ENCODE assay signal across 8 cellular contexts in the genomic region with DNA sequence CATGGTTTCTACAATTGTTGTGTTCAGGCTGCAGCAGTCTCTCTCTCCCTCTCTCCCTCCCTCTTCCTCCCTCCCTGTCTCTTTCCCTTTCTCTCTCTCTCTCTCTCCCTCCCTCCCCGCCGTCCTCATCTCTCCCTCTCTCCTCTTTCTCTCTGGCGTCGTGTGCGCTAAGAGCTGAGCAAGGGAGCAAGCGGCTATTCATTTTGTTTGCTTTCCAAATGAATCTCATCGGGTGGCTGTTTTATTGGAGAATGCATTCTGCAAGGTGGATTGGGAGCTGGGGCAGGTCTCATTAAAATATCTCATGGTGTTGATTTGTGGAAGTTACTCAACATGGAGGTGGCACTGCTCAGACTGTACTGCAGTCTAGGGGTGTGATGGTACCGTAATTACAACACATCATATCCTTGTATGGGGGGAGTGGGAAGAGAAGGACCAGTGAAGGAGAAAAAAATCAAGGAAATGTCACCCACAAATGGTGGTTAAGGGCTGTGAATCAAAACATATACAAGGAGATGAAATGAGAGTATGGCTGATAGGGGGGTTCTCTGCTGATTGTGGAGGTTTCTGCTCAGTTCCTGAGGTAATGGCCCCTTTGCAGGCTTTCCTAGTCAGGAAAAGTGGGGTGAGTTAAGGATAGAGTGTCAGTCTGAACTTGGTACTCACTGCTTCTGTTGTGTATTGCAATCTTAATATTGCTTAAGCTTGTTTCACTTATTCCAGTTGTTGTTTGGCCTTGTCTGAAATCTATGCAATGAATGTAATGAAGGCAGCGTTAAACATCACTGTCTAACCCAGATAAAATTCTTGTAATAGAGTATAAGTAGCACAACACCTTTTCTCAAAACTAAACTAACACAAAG. TPM values are rescaled to one million over a fixed set of nuclear protein-coding genes. Genes with fewer than 3 reads are reported as not detected.
DNase-seq lines count a peak whose midpoint lies in the region; ATAC-seq and TF ChIP-seq lines count a peak whose summit lies in the region.

No MANE protein-coding gene starts in this region.

- H3K9me3 Mint-ChIP-seq in central memory CD8-positive, alpha-beta T cell: no peaks in the 10 kb centered on the region

- H3K36me3 Mint-ChIP-seq in central memory CD8-positive, alpha-beta T cell (ENCODE audit: insufficient read depth): peaks cover 49% of the 10 kb centered on the region

- 4 to 5% methylated on average over 9 of the region's 9 CpGs for WGBS in lung, 2 donors
- WGBS in upper lobe of left lung, 2 donors: 4 to 7% methylated on average over 9 of the region's 9 CpGs

- H3K4me1 ChIP-seq in lung (ENCODE audit: control insufficient read depth in 2 of 2, insufficient read depth in 2 of 2, low read length in 2 of 2) (peaks cover 0 to 4% of the 10 kb centered on the region in 2 donors), upper lobe of left lung (peaks cover 22 to 34% (median 28%) of the 10 kb centered on the region in 4 donors)

- H3K9me3 ChIP-seq in lung (ENCODE audit: control insufficient read depth in 2 of 2, insufficient read depth in 1 of 2, low read length in 1 of 2) (no peaks in the 10 kb centered on the region), upper lobe of left lung (no peaks in the 10 kb centered on the region)

- H3K4me1 Mint-ChIP-seq in central memory CD8-positive, alpha-beta T cell: peaks cover 43% of the 10 kb centered on the region

- H3K4me3 ChIP-seq in GM06990 (replicated peaks; ENCODE audit: low read depth, low read length): peak overlapping the region; percentile 90
- peak overlapping the region; percentile 2 for H3K4me3 ChIP-seq in lung
- H3K4me3 ChIP-seq in upper lobe of left lung: peak overlapping the region; percentile 72 to 100 (median 84)

- TF ChIP-seq EP300 in upper lobe of left lung (IDR thresholded peaks at IDR 0.05): no peak

- peaks cover 9% of the 10 kb centered on the region for H3K36me3 ChIP-seq in GM06990 (ENCODE audit: control insufficient read depth, insufficient read depth, low read length)
- H3K36me3 ChIP-seq in lung (ENCODE audit: control insufficient read depth in 2 of 2, insufficient read depth in 2 of 2, low read length in 2 of 2): peaks cover 17 to 23% of the 10 kb centered on the region in 2 donors
- peaks cover 12 to 42% (median 22%) of the 10 kb centered on the region in 4 donors for H3K36me3 ChIP-seq in upper lobe of left lung

- TF ChIP-seq POLR2A in upper lobe of left lung (IDR thresholded peaks at IDR 0.05): no peak

- no peaks in the 10 kb centered on the region for H3K27me3 ChIP-seq in GM06990 (replicated peaks; ENCODE audit: control insufficient read depth, insufficient read depth, low read length)
- H3K27me3 ChIP-seq in lung (ENCODE audit: control insufficient read depth, insufficient read depth): no peaks in the 10 kb centered on the region
- H3K27me3 ChIP-seq in upper lobe of left lung: no peaks in the 10 kb centered on the region

- no peak overlapping the region for H3K27ac Mint-ChIP-seq in central memory CD8-positive, alpha-beta T cell (ENCODE audit: low read depth)

- H3K27ac ChIP-seq in lung (ENCODE audit: low read depth in 1 of 2, low read length in 1 of 2) (peak overlapping the region in 1 of 2 donors; percentile 77), upper lobe of left lung (peak overlapping the region; percentile 97 to 100 (median 98))

- ATAC-seq in central memory CD8-positive, alpha-beta T cell (replicated peaks; ENCODE audit: extremely low read depth, poor library complexity, severe bottlenecking): no peak
- ATAC-seq in lung (ENCODE audit: insufficient read depth, low FRiP score) (no peak), upper lobe of left lung (ENCODE audit: low FRiP score in 2 of 2) (no peak), GM19467 (IDR thresholded peaks at IDR 0.05; ENCODE audit: unreplicated experiment) (no peak)

- H3K4me3 Mint-ChIP-seq in central memory CD8-positive, alpha-beta T cell: peak overlapping the region; percentile 96

- no peaks in the 10 kb centered on the region for H3K27me3 Mint-ChIP-seq in central memory CD8-positive, alpha-beta T cell

- no peak for TF ChIP-seq CTCF in GM06990 (IDR thresholded peaks at IDR 0.05; ENCODE audit: insufficient read depth, low read length, poor library complexity, severe bottlenecking)
- no peak for TF ChIP-seq CTCF in lung (IDR thresholded peaks at IDR 0.05; ENCODE audit: control extremely low read depth, extremely low read depth)
- no peak for TF ChIP-seq CTCF in upper lobe of left lung (IDR thresholded peaks at IDR 0.05)
- TF ChIP-seq CTCF in GM20000 (IDR thresholded peaks at IDR 0.05; ENCODE audit: extremely low read depth, missing control alignments): no peak

- no peak for DNase-seq in GM06990 (ENCODE audit: extremely low read depth, insufficient read length)
- peak; percentile 28 for DNase-seq in NCI-H345 treated with DMSO at 0.1 percent for 48 hours (lab: John Stamatoyannopoulos, UW; ENCODE audit: unreplicated experiment)
- DNase-seq in central memory CD8-positive, alpha-beta T cell (ENCODE audit: low spot score in 2 of 2): no peak
- no peak for DNase-seq in lung (ENCODE audit: low spot score)
- peak in 1 of 2 donors; percentile 36 for DNase-seq in upper lobe of left lung
- no peak for DNase-seq in effector CD8-positive, alpha-beta T cell (lab: John Stamatoyannopoulos, UW)
- no peak for DNase-seq in GM20000 (ENCODE audit: low spot score)

RNA-seq across cellular contexts. Expression of gene MSL1, which starts 2.7 kb away (rescaled TPM):
- total RNA-seq in lung (100 to 1,000 TPM in 1 of 2 donors, 10 to 100 TPM in 1; 84.8 to 111 TPM), upper lobe of left lung (100 to 1,000 TPM in 3 of 6 donors, 10 to 100 TPM in 3; 57.6 to 240 (median 97.0) TPM)
- polyA plus RNA-seq in lung: 10 to 100 TPM; 73.2 to 84.6 TPM

RNA-seq across cellular contexts. Expression of gene CASC3, which starts 15.8 kb away (rescaled TPM):
- total RNA-seq in lung (10 to 100 TPM; 74.8 to 85.5 TPM), upper lobe of left lung (100 to 1,000 TPM in 2 of 6 donors, 10 to 100 TPM in 4; 52.2 to 141 (median 75.0) TPM)
- polyA plus RNA-seq in lung: 10 to 100 TPM; 37.2 to 47.8 TPM

RNA-seq across cellular contexts. Expression of gene NR1D1, which starts 24.1 kb away (rescaled TPM):
- total RNA-seq in lung (10 to 100 TPM in 1 of 2 donors, 1 to 10 TPM in 1; 3.2 to 19.4 TPM), upper lobe of left lung (10 to 100 TPM in 5 of 6 donors, 1 to 10 TPM in 1; 3.8 to 24.7 (median 15.8) TPM)
- polyA plus RNA-seq in lung: 10 to 100 TPM in 1 of 2 donors, 1 to 10 TPM in 1; 8.7 to 19.6 TPM

RNA-seq across cellular contexts. Expression of gene RAPGEFL1, which starts 52.8 kb away (rescaled TPM):
- total RNA-seq in lung (1 to 10 TPM; 4.6 to 9.1 TPM), upper lobe of left lung (10 to 100 TPM in 4 of 6 donors, 1 to 10 TPM in 2; 7.6 to 44.0 (median 13.5) TPM)
- 1 to 10 TPM; 8.4 to 9.4 TPM for polyA plus RNA-seq in lung

Comparison
In these comparisons a context has a peak if more than half of its experiments do, and no peak if none do; other contexts are left out.
1. H3K4me3 ChIP-seq: peak in every context shown above with its lines; median percentile 90 in GM06990; 84 in upper lobe of left lung; 2 in lung.